Comparison of ENCODE assay signal across 18 cellular contexts in genomic region chr7:25726682-25727357, GRCh38.
A peak's percentile ranks its signal among the peaks of the same experiment; 100 is the strongest.
DNase-seq lines count a peak whose midpoint lies in the region; ATAC-seq, FAIRE-seq and TF ChIP-seq lines count a peak whose summit lies in the region.
"Had no signal": no experiment of that assay in that cellular context is flagged by ENCODE, and none has a peak within 500 bp of the region (broad histone marks: within the 10 kb centered on the region; RNA-seq: fewer than 3 reads in every experiment).

No MANE protein-coding gene starts in this region.

- no peaks in the 10 kb centered on the region for H3K27me3 ChIP-seq in cardiac muscle cell
- no peaks in the 10 kb centered on the region for H3K27me3 ChIP-seq in heart left ventricle
- H3K27me3 ChIP-seq in WERI-Rb-1 (ENCODE audit: insufficient read depth, low read depth, severe bottlenecking) = no peaks in the 10 kb centered on the region
- no peaks in the 10 kb centered on the region for H3K27me3 ChIP-seq in keratinocyte (ENCODE audit: control insufficient read depth, extremely low read depth, insufficient read depth, low read length)
- no peaks in the 10 kb centered on the region for H3K27me3 ChIP-seq in Caco-2 (replicated peaks; ENCODE audit: control insufficient read depth, insufficient read depth, low read length)
- H3K27me3 ChIP-seq: adrenal gland, transverse colon had no signal

- no TSS peak for BruUV-seq in Caco-2 (replicated peaks; lab: Mats Ljungman, UMichigan)

- H2AFZ ChIP-seq in keratinocyte (ENCODE audit: control insufficient read depth, low read length) = no peak overlapping the region

- intact Hi-C loops in heart left ventricle (cut with DNase I) (no loop called here), Caco-2 (cut with micrococcal nuclease; ENCODE audit: unreplicated experiment) (no loop called here)

- no peaks in the 10 kb centered on the region for H3K9me1 ChIP-seq in keratinocyte (ENCODE audit: control insufficient read depth, extremely low read depth, insufficient read depth, low read length)

- no peaks in the 10 kb centered on the region for H4K20me1 ChIP-seq in keratinocyte (ENCODE audit: control insufficient read depth, extremely low read depth, insufficient read depth, low read length)

- ATAC-seq in heart left ventricle = no peak
- no peak for ATAC-seq in activated naive CD4-positive, alpha-beta T cell treated with anti-CD3 and anti-CD28 coated beads, Interleukin-2, amount 50 U/mL, for 72 hours
- ATAC-seq: activated CD8-positive, alpha-beta T cell treated with anti-CD3 and anti-CD28 coated beads, Interleukin-2, amount 10 ng/mL, durations not matched to agents 7 days and 5 days; GM12878; T-cell had no signal

- dilution Hi-C loops in keratinocyte (cut with MboI; ENCODE audit: extremely low pct_ligation_motif_present, low sequenced_read_pairs) = no loop called here

- H3K79me2 ChIP-seq in keratinocyte (ENCODE audit: control insufficient read depth, insufficient read depth, low read length) = no peaks in the 10 kb centered on the region

- WGBS in heart left ventricle, 4 donors = 75 to 87% (median 82%) methylated on average over 11 of the region's 11 CpGs

- TF ChIP-seq POLR2A in heart left ventricle (IDR thresholded peaks at IDR 0.05) = no peak

- POLR2A ChIA-PET in Caco-2 (lab: Charles Lee) = no interaction called here
- POLR2A ChIA-PET in activated CD4-positive, alpha-beta T cell treated with anti-CD3 and anti-CD28 coated beads, Interleukin-2, amount 10 ng/mL, durations not matched to agents 7 days and 5 days (lab: Charles Lee) = no interaction called here

- no peaks in the 10 kb centered on the region for H3K9me3 ChIP-seq in cardiac muscle cell (ENCODE audit: low read depth)
- H3K9me3 ChIP-seq in heart left ventricle = no peaks in the 10 kb centered on the region
- no peaks in the 10 kb centered on the region for H3K9me3 ChIP-seq in WERI-Rb-1 (ENCODE audit: severe bottlenecking)
- no peaks in the 10 kb centered on the region for H3K9me3 ChIP-seq in keratinocyte (ENCODE audit: control insufficient read depth, low read depth, low read length)
- no peaks in the 10 kb centered on the region for H3K9me3 ChIP-seq in Caco-2
- H3K9me3 ChIP-seq: adrenal gland, HAP-1, transverse colon had no signal

- no peaks in the 10 kb centered on the region for H3K36me3 Mint-ChIP-seq in activated naive CD4-positive, alpha-beta T cell treated with anti-CD3 and anti-CD28 coated beads, Interleukin-2, amount 50 U/mL, for 72 hours
- no peaks in the 10 kb centered on the region for H3K36me3 Mint-ChIP-seq in Caco-2 (ENCODE audit: insufficient read depth, unreplicated experiment)
- no peaks in the 10 kb centered on the region for H3K36me3 Mint-ChIP-seq in activated CD4-positive, alpha-beta T cell treated with anti-CD3 and anti-CD28 coated beads, Interleukin-2, amount 10 ng/mL, durations not matched to agents 7 days and 5 days (ENCODE audit: low read depth)
- H3K36me3 Mint-ChIP-seq: CD4-positive, alpha-beta memory T cell; T-cell had no signal

- H3K27ac Mint-ChIP-seq in activated naive CD4-positive, alpha-beta T cell treated with anti-CD3 and anti-CD28 coated beads, Interleukin-2, amount 50 U/mL, for 72 hours = no peak overlapping the region
- H3K27ac Mint-ChIP-seq in Caco-2 (ENCODE audit: unreplicated experiment) = no peak overlapping the region
- no peak overlapping the region for H3K27ac Mint-ChIP-seq in activated CD4-positive, alpha-beta T cell treated with anti-CD3 and anti-CD28 coated beads, Interleukin-2, amount 10 ng/mL, durations not matched to agents 7 days and 5 days
- H3K27ac Mint-ChIP-seq: activated CD8-positive, alpha-beta T cell treated with anti-CD3 and anti-CD28 coated beads, Interleukin-2, amount 10 ng/mL, durations not matched to agents 7 days and 5 days; CD4-positive, alpha-beta memory T cell; T-cell had no signal

- H3K27ac ChIP-seq in cardiac muscle cell = peak overlapping the region; percentile 24
- no peak overlapping the region for H3K27ac ChIP-seq in heart left ventricle
- peak overlapping the region; percentile 68 for H3K27ac ChIP-seq in WERI-Rb-1
- H3K27ac ChIP-seq in keratinocyte (ENCODE audit: control insufficient read depth, insufficient read depth, low read length) = no peak overlapping the region

- FAIRE-seq in keratinocyte (lab: Jason Lieb, UNC) = peak; percentile 89
- FAIRE-seq: GM12878 had no signal

- H3K4me3 ChIP-seq in cardiac muscle cell (no peak overlapping the region), heart left ventricle (no peak overlapping the region), WERI-Rb-1 (ENCODE audit: low read depth, low read length) (no peak overlapping the region), keratinocyte (ENCODE audit: control insufficient read depth in 2 of 3, extremely low read depth in 1 of 3, insufficient read depth in 2 of 3, low read depth in 1 of 3, low read length in 3 of 3) (no peak overlapping the region), Caco-2 (ENCODE audit: low read depth, low read length) (no peak overlapping the region)
- H3K4me3 ChIP-seq: adrenal gland, GM12878, HAP-1, transverse colon had no signal

- CTCF ChIA-PET in Caco-2 (lab: Charles Lee) = no interaction called here
- CTCF ChIA-PET in activated CD4-positive, alpha-beta T cell treated with anti-CD3 and anti-CD28 coated beads, Interleukin-2, amount 10 ng/mL, durations not matched to agents 7 days and 5 days (lab: Charles Lee) = interaction anchor here (0.6 to 0.9 kb wide), 2 partner anchors 8 to 24 kb away, joined by 3 read pairs; no protein-coding TSS in a partner anchor

- H3K4me3 Mint-ChIP-seq in Caco-2 (ENCODE audit: unreplicated experiment) = no peak overlapping the region
- no peak overlapping the region for H3K4me3 Mint-ChIP-seq in activated CD4-positive, alpha-beta T cell treated with anti-CD3 and anti-CD28 coated beads, Interleukin-2, amount 10 ng/mL, durations not matched to agents 7 days and 5 days
- H3K4me3 Mint-ChIP-seq: activated CD8-positive, alpha-beta T cell treated with anti-CD3 and anti-CD28 coated beads, Interleukin-2, amount 10 ng/mL, durations not matched to agents 7 days and 5 days; CD4-positive, alpha-beta memory T cell; central memory CD8-positive, alpha-beta T cell; T-cell had no signal

- no peaks in the 10 kb centered on the region for H3K36me3 ChIP-seq in cardiac muscle cell
- H3K36me3 ChIP-seq in heart left ventricle = no peaks in the 10 kb centered on the region
- H3K36me3 ChIP-seq in WERI-Rb-1 = no peaks in the 10 kb centered on the region
- no peaks in the 10 kb centered on the region for H3K36me3 ChIP-seq in keratinocyte (ENCODE audit: control insufficient read depth in 2 of 2, extremely low read depth in 1 of 2, insufficient read depth in 2 of 2, low read length in 2 of 2)
- H3K36me3 ChIP-seq in Caco-2 (ENCODE audit: control insufficient read depth, insufficient read depth, low read length) = no peaks in the 10 kb centered on the region
- H3K36me3 ChIP-seq: adrenal gland, HAP-1, transverse colon had no signal

- H3K4me1 ChIP-seq in cardiac muscle cell (ENCODE audit: low read depth) = peaks cover 22% of the 10 kb centered on the region
- H3K4me1 ChIP-seq in heart left ventricle = peaks cover 0 to 28% (median 7%) of the 10 kb centered on the region in 12 donors
- peaks cover 7% of the 10 kb centered on the region for H3K4me1 ChIP-seq in keratinocyte (ENCODE audit: control insufficient read depth, extremely low read depth, insufficient read depth, low read length)
- H3K4me1 ChIP-seq in Caco-2 = no peaks in the 10 kb centered on the region

- no peaks in the 10 kb centered on the region for H3K4me1 Mint-ChIP-seq in Caco-2 (ENCODE audit: low read depth, unreplicated experiment)
- H3K4me1 Mint-ChIP-seq in activated CD4-positive, alpha-beta T cell treated with anti-CD3 and anti-CD28 coated beads, Interleukin-2, amount 10 ng/mL, durations not matched to agents 7 days and 5 days = no peaks in the 10 kb centered on the region
- H3K4me1 Mint-ChIP-seq: CD4-positive, alpha-beta memory T cell; central memory CD8-positive, alpha-beta T cell; T-cell had no signal

- no peak for DNase-seq in cardiac muscle cell (ENCODE audit: low read depth in 1 of 2, low spot score in 1 of 2)
- no peak for DNase-seq in heart left ventricle
- DNase-seq in WERI-Rb-1 = peak; percentile 37
- DNase-seq in keratinocyte (ENCODE audit: low read depth, low spot score) = no peak
- no peak for DNase-seq in NCI-H2081 treated with DMSO at 0.1 percent for 48 hours (lab: John Stamatoyannopoulos, UW)
- DNase-seq in activated naive CD4-positive, alpha-beta T cell treated with anti-CD3 and anti-CD28 coated beads, Interleukin-2, amount 50 U/mL, for 72 hours (ENCODE audit: low spot score in 2 of 2) = no peak
- DNase-seq in Caco-2 = no peak
- no peak for DNase-seq in activated CD4-positive, alpha-beta T cell treated with anti-CD3 and anti-CD28 coated beads, Interleukin-2, amount 10 ng/mL, durations not matched to agents 7 days and 5 days
- DNase-seq: ACHN; activated CD8-positive, alpha-beta T cell treated with anti-CD3 and anti-CD28 coated beads, Interleukin-2, amount 10 ng/mL, durations not matched to agents 7 days and 5 days; adrenal gland; CD4-positive, alpha-beta memory T cell; NCI-H1092 treated with DMSO at 0.1 percent for 48 hours; T-cell; transverse colon had no signal

- H3K27me3 Mint-ChIP-seq in Caco-2 (ENCODE audit: insufficient read depth, unreplicated experiment) = peaks cover 10% of the 10 kb centered on the region
- peaks cover 4% of the 10 kb centered on the region for H3K27me3 Mint-ChIP-seq in activated CD4-positive, alpha-beta T cell treated with anti-CD3 and anti-CD28 coated beads, Interleukin-2, amount 10 ng/mL, durations not matched to agents 7 days and 5 days

- no peak overlapping the region for H3K9ac ChIP-seq in keratinocyte (ENCODE audit: control insufficient read depth, extremely low read depth, insufficient read depth, low read length)

- H3K4me2 ChIP-seq in keratinocyte (ENCODE audit: control insufficient read depth, extremely low read depth, insufficient read depth, low read depth, low read length) = peak overlapping the region; percentile 20

- no peaks in the 10 kb centered on the region for H3K9me3 Mint-ChIP-seq in activated naive CD4-positive, alpha-beta T cell treated with anti-CD3 and anti-CD28 coated beads, Interleukin-2, amount 50 U/mL, for 72 hours
- H3K9me3 Mint-ChIP-seq in Caco-2 (ENCODE audit: unreplicated experiment) = no peaks in the 10 kb centered on the region
- H3K9me3 Mint-ChIP-seq in activated CD4-positive, alpha-beta T cell treated with anti-CD3 and anti-CD28 coated beads, Interleukin-2, amount 10 ng/mL, durations not matched to agents 7 days and 5 days = no peaks in the 10 kb centered on the region
- H3K9me3 Mint-ChIP-seq: central memory CD8-positive, alpha-beta T cell; T-cell had no signal

- no peak for TF ChIP-seq CTCF in cardiac muscle cell (IDR thresholded peaks at IDR 0.05; ENCODE audit: low read depth, low read length)
- TF ChIP-seq CTCF in heart left ventricle (IDR thresholded peaks at IDR 0.05) = no peak
- no peak for TF ChIP-seq CTCF in WERI-Rb-1 (IDR thresholded peaks at IDR 0.05; ENCODE audit: low read depth, low read length)
- TF ChIP-seq CTCF in keratinocyte (optimal IDR thresholded peaks at IDR 0.05 in 1 of 3, IDR thresholded peaks at IDR 0.05 in 1 of 3, conservative IDR thresholded peaks at IDR 0.05 in 1 of 3; ENCODE audit: extremely low read depth in 1 of 3, insufficient read depth in 2 of 3, low read length in 3 of 3) = no peak
- no peak for TF ChIP-seq CTCF in Caco-2 (IDR thresholded peaks at IDR 0.05; ENCODE audit: insufficient read depth in 1 of 2, low read depth in 1 of 2, low read length in 1 of 2, severe bottlenecking in 1 of 2, unreplicated experiment in 1 of 2)

Comparison
In these comparisons a context has a peak if more than half of its experiments do, and no peak if none do; other contexts are left out.
1. H3K27ac ChIP-seq: peak in cardiac muscle cell (single experiment) and WERI-Rb-1 (single experiment); none in heart left ventricle (0 of 12) and keratinocyte (single experiment).